Comparison of ENCODE assay signal across 8 cellular contexts in the genomic region with DNA sequence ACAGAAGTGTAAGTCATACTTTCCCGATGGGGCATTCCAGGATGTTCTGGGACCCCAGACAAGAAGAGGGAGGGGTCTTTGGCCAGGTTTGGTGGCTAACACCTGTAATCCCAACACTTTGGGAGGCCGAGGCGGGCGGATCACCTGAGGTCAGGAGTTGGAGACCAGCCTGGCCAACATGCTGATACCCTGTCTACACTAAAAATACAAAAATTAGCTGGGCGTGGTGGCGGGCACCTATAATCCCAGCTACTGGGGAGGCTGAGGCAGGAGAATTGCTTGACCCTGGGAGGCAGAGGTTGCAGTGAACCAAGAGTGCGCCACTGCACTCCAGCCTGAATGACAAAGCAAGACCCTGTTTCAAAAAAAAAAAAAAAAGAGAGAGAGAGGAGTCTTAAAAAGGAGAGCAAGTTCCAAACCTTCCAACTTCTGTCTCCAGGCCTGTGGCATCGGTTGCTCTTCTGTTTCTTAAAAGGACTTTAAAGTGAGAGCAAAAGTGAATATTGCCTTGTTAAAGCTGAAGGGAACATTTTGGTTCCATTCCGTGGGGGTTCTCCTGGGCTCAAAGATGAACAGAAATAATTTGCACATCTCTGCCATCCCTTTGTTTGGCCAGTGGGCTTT.
DNase-seq lines count a peak whose midpoint lies in the region; ATAC-seq, FAIRE-seq and TF ChIP-seq lines count a peak whose summit lies in the region.
"Not testable (repeated sequence)": the region's sequence is repeated elsewhere in the genome, so short reads cannot be mapped to it uniquely, and the experiment has no call there.

No MANE protein-coding gene starts in this region.

- intact Hi-C loops in activated CD4-positive, alpha-beta memory T cell treated with anti-CD3 and anti-CD28 coated beads for 36 hours (cut with micrococcal nuclease); ascending aorta (cut with DNase I); right lobe of liver (cut with DNase I); spleen (cut with DNase I; ENCODE audit: low total_unique reads); uterus (cut with DNase I; ENCODE audit: low total_unique reads): not testable (repeated sequence)
- intact Hi-C loops in endothelial cell of umbilical vein (cut with micrococcal nuclease): loop anchor here (1.0 kb wide), 1 partner anchor 27 kb away; no protein-coding TSS in a partner anchor

- H3K4me1 ChIP-seq in GM23248 (ENCODE audit: insufficient read depth) (peaks cover 40% of the 10 kb centered on the region), ascending aorta (peaks cover 19 to 50% of the 10 kb centered on the region in 2 donors), endothelial cell of umbilical vein (ENCODE audit: control insufficient read depth, extremely low read depth, insufficient read depth, low read length) (peaks cover 44% of the 10 kb centered on the region), right lobe of liver (peaks cover 0 to 91% (median 44%) of the 10 kb centered on the region in 4 donors), neural progenitor cell (peaks cover 13% of the 10 kb centered on the region), spleen (peaks cover 0 to 53% (median 16%) of the 10 kb centered on the region in 6 donors), uterus (peaks cover 6 to 11% of the 10 kb centered on the region in 2 donors)

- peak overlapping the region; percentile 99 for H3K27ac ChIP-seq in GM23248
- peak overlapping the region; percentile 96 to 97 for H3K27ac ChIP-seq in ascending aorta
- H3K27ac ChIP-seq in endothelial cell of umbilical vein (ENCODE audit: insufficient read depth, low read depth, low read length): peak overlapping the region; percentile 87
- H3K27ac ChIP-seq in right lobe of liver: peak overlapping the region; percentile 42 to 95 (median 81)
- H3K27ac ChIP-seq in neural progenitor cell: not testable (repeated sequence)
- peak overlapping the region in 6 of 8 donors; percentile 70 to 84 (median 76) for H3K27ac ChIP-seq in spleen
- peak overlapping the region; percentile 91 to 93 for H3K27ac ChIP-seq in uterus

- not testable (repeated sequence) for TF ChIP-seq CTCF in ascending aorta (IDR thresholded peaks at IDR 0.05); endothelial cell of umbilical vein (IDR thresholded peaks at IDR 0.05; ENCODE audit: extremely low read depth in 1 of 2, insufficient read depth in 1 of 2, low read depth in 1 of 2, low read length in 2 of 2); right lobe of liver (IDR thresholded peaks at IDR 0.05); neural progenitor cell (IDR thresholded peaks at IDR 0.05); spleen (IDR thresholded peaks at IDR 0.05 in 8 of 11, conservative IDR thresholded peaks at IDR 0.05 in 3 of 11); uterus (IDR thresholded peaks at IDR 0.05)

- ATAC-seq in right lobe of liver: not testable (repeated sequence)

- H3K4me3 Mint-ChIP-seq in activated CD4-positive, alpha-beta memory T cell treated with anti-CD3 and anti-CD28 coated beads for 36 hours: peak overlapping the region; percentile 21
- peak overlapping the region; percentile 17 for H3K4me3 Mint-ChIP-seq in neural progenitor cell

- H3K27ac Mint-ChIP-seq in activated CD4-positive, alpha-beta memory T cell treated with anti-CD3 and anti-CD28 coated beads for 36 hours: peak overlapping the region; percentile 31
- H3K27ac Mint-ChIP-seq in neural progenitor cell: peak overlapping the region; percentile 76

- not testable (repeated sequence) for H3K9me2 ChIP-seq in GM23248 (ENCODE audit: insufficient read depth)

- H3K9ac ChIP-seq in GM23248 (peak overlapping the region; percentile 88), endothelial cell of umbilical vein (replicated peaks; ENCODE audit: extremely low read depth, insufficient read depth, low read length) (peak overlapping the region; percentile 48)
- H3K9ac ChIP-seq in neural progenitor cell: not testable (repeated sequence)

- H3K36me3 ChIP-seq in GM23248 (ENCODE audit: low read depth); endothelial cell of umbilical vein (ENCODE audit: control insufficient read depth in 2 of 2, extremely low read depth in 1 of 2, insufficient read depth in 2 of 2, low read length in 2 of 2); right lobe of liver; neural progenitor cell; uterus: not testable (repeated sequence)
- H3K36me3 ChIP-seq in ascending aorta (peaks cover 3 to 12% of the 10 kb centered on the region in 2 donors), spleen (peaks cover 0 to 92% (median 25%) of the 10 kb centered on the region in 6 donors)

- TSS peak; percentile 75 for BruUV-seq in endothelial cell of umbilical vein (replicated peaks; lab: Mats Ljungman, UMichigan)

- H3K4me1 Mint-ChIP-seq in activated CD4-positive, alpha-beta memory T cell treated with anti-CD3 and anti-CD28 coated beads for 36 hours (ENCODE audit: low read depth): peaks cover 11% of the 10 kb centered on the region
- peaks cover 31% of the 10 kb centered on the region for H3K4me1 Mint-ChIP-seq in neural progenitor cell

- in situ Hi-C loops in GM23248 (cut with MboI): not testable (repeated sequence)

- 43% methylated on average over 9 of the region's 9 CpGs for WGBS in GM23248 (ENCODE audit: low coverage in 1 of 2, low lambda C conversion rate in 2 of 2, missing lambda C conversion rate in 2 of 2), 2 experiments
- 36% methylated on average over 9 of the region's 9 CpGs for WGBS in right lobe of liver (ENCODE audit: insufficient coverage, low coverage, low lambda C conversion rate, missing lambda C conversion rate)
- WGBS in spleen, 5 donors: 71 to 76% (median 74%) methylated on average over 9 of the region's 9 CpGs

- H3K27me3 Mint-ChIP-seq in activated CD4-positive, alpha-beta memory T cell treated with anti-CD3 and anti-CD28 coated beads for 36 hours; neural progenitor cell (ENCODE audit: insufficient read depth, low read depth): not testable (repeated sequence)

- peaks cover 38% of the 10 kb centered on the region; the same call in 1 of the 2 replicates for H3K79me2 ChIP-seq in GM23248 (ENCODE audit: insufficient read depth)
- not testable (repeated sequence) for H3K79me2 ChIP-seq in endothelial cell of umbilical vein (ENCODE audit: control insufficient read depth, insufficient read depth, low read length); neural progenitor cell (ENCODE audit: low read depth)

- H3K36me3 Mint-ChIP-seq in activated CD4-positive, alpha-beta memory T cell treated with anti-CD3 and anti-CD28 coated beads for 36 hours; neural progenitor cell: not testable (repeated sequence)

- H3K9me3 ChIP-seq in GM23248 (ENCODE audit: low read depth); ascending aorta; endothelial cell of umbilical vein (replicated peaks; ENCODE audit: control insufficient read depth, insufficient read depth, low read length); right lobe of liver; neural progenitor cell (ENCODE audit: low read depth); spleen; uterus: not testable (repeated sequence)

- peak overlapping the region; percentile 70 for H3K4me2 ChIP-seq in GM23248 (ENCODE audit: unreplicated experiment)
- not testable (repeated sequence) for H3K4me2 ChIP-seq in endothelial cell of umbilical vein (ENCODE audit: insufficient read depth, low read length); neural progenitor cell

- dilution Hi-C loops in endothelial cell of umbilical vein (cut with MboI; ENCODE audit: extremely low pct_ligation_motif_present, low sequenced_read_pairs): not testable (repeated sequence)

- H3F3A ChIP-seq in GM23248 (ENCODE audit: insufficient read depth): peaks cover 62% of the 10 kb centered on the region
- peaks cover 19% of the 10 kb centered on the region for H3F3A ChIP-seq in neural progenitor cell (ENCODE audit: low read depth)

- H3K27me3 ChIP-seq in GM23248 (replicated peaks; ENCODE audit: insufficient read depth); ascending aorta; endothelial cell of umbilical vein (ENCODE audit: control insufficient read depth in 2 of 2, insufficient read depth in 2 of 2, low read length in 2 of 2); right lobe of liver; neural progenitor cell; spleen (replicated peaks in 1 of 7); uterus: not testable (repeated sequence)

- TF ChIP-seq POLR2A in endothelial cell of umbilical vein (IDR thresholded peaks at IDR 0.05; ENCODE audit: low read depth, low read length); right lobe of liver (IDR thresholded peaks at IDR 0.05); spleen (IDR thresholded peaks at IDR 0.05); uterus (IDR thresholded peaks at IDR 0.05): not testable (repeated sequence)

- H3K4me3 ChIP-seq in GM23248 (peak overlapping the region; percentile 57), ascending aorta (peak overlapping the region in 1 of 2 donors; percentile 18), right lobe of liver (peak overlapping the region in 1 of 3 donors; percentile 24), spleen (peak overlapping the region in 2 of 8 donors; percentile 4 to 15)
- H3K4me3 ChIP-seq in endothelial cell of umbilical vein (replicated peaks in 1 of 3; ENCODE audit: insufficient read depth in 1 of 3, low read depth in 1 of 3, low read length in 3 of 3); neural progenitor cell; uterus: not testable (repeated sequence)

- H4K20me1 ChIP-seq in GM23248 (ENCODE audit: insufficient read depth); endothelial cell of umbilical vein (replicated peaks; ENCODE audit: control insufficient read depth, extremely low read depth, insufficient read depth, low read length): not testable (repeated sequence)
- H4K20me1 ChIP-seq in neural progenitor cell (ENCODE audit: low read depth): peaks cover 47% of the 10 kb centered on the region

- CTCF ChIA-PET in activated CD4-positive, alpha-beta memory T cell treated with anti-CD3 and anti-CD28 coated beads for 36 hours (lab: Charles Lee): interaction anchor here (0.8 to 3.2 kb wide), 4 partner anchors 9 to 182 kb away, joined by 3 to 8 read pairs (median 4); no protein-coding TSS in a partner anchor
- CTCF ChIA-PET in endothelial cell of umbilical vein (lab: Charles Lee): interaction anchor here (1.1 to 4.6 kb wide), 12 partner anchors 10 to 182 kb away, joined by 3 to 31 read pairs (median 10); partner anchors contain the start of gene DUSP1

- H3K9me1 ChIP-seq in endothelial cell of umbilical vein (replicated peaks; ENCODE audit: control insufficient read depth, extremely low read depth, insufficient read depth, low read length): not testable (repeated sequence)

- not testable (repeated sequence) for H2AFZ ChIP-seq in GM23248; endothelial cell of umbilical vein (ENCODE audit: low read depth, low read length); neural progenitor cell (replicated peaks)

- not testable (repeated sequence) for FAIRE-seq in endothelial cell of umbilical vein (lab: Jason Lieb, UNC)

- not testable (repeated sequence) for DNase-seq in GM23248; activated CD4-positive, alpha-beta memory T cell treated with anti-CD3 and anti-CD28 coated beads for 36 hours; ascending aorta (ENCODE audit: low spot score in 2 of 2); endothelial cell of umbilical vein (ENCODE audit: low read depth, low spot score); right lobe of liver; neural progenitor cell (ENCODE audit: low spot score); spleen; uterus

- not testable (repeated sequence) for H3K9me3 Mint-ChIP-seq in activated CD4-positive, alpha-beta memory T cell treated with anti-CD3 and anti-CD28 coated beads for 36 hours; neural progenitor cell

- POLR2A ChIA-PET in activated CD4-positive, alpha-beta memory T cell treated with anti-CD3 and anti-CD28 coated beads for 36 hours (lab: Charles Lee): not testable (repeated sequence)
- POLR2A ChIA-PET in endothelial cell of umbilical vein (lab: Charles Lee): interaction anchor here (1.3 to 1.5 kb wide), 2 partner anchors 25 to 126 kb away, joined by 6 to 7 read pairs; partner anchors contain the start of gene DUSP1
